1 cellular context compared by ENCODE assay signal in genomic region chr17:56965681-56966080, GRCh38.
TF ChIP-seq lines count a peak whose summit lies in the region.

No MANE protein-coding gene starts in this region.

TF ChIP-seq in K562, 482 proteins besides CTCF, POLR2A, EP300 and RAD21:
- peak; percentile 50 for TF ChIP-seq TCF3 (CRISPR knock-in tag; IDR thresholded peaks at IDR 0.05)
- peak; percentile 67 for TF ChIP-seq CBFA2T3 (IDR thresholded peaks at IDR 0.05)
- TF ChIP-seq TAL1 (IDR thresholded peaks at IDR 0.05): peak; percentile 34; the same call in 1 of the 2 replicates
- TF ChIP-seq ARID1B (IDR thresholded peaks at IDR 0.05): peak; percentile 37; the same call in 1 of the 2 replicates
- TF ChIP-seq NR2C1 (IDR thresholded peaks at IDR 0.05): 0 out of 2 replicates have a peak, but pooled peaks have one; percentile 13
- TF ChIP-seq NR2C1 (tag; IDR thresholded peaks at IDR 0.05): peak; percentile 48; the same call in 1 of the 2 replicates
- TF ChIP-seq CBFA2T2 (conservative IDR thresholded peaks at IDR 0.05): peak; percentile 53
- peak; percentile 53 to 70; a peak in 3 of 4 replicates for TF ChIP-seq KDM1A (IDR thresholded peaks at IDR 0.05)
